8 cellular contexts compared by ENCODE assay signal in the genomic region with DNA sequence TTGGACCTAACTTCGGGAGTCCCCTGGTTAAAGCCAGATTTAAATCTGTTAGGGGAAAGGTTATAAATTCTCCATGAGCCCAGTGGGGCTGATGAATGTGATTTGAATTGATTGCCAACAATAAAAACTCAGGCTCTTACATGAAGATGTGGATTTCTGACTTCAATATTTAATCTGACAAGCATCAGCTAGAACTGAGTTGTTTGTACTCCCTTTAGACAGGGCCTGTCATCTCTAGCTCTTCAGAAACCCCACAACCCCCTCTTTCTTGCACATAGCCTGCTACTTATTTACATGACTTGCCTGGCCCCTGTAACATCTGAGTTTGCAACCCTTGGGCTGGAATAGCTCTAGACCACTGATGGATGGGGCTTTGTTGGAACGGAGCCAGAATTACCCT.
"Had no signal": no experiment of that assay in that cellular context is flagged by ENCODE, and none has a peak within 500 bp of the region (broad histone marks: within the 10 kb centered on the region; RNA-seq: fewer than 3 reads in every experiment).

No MANE protein-coding gene starts in this region.

- H3K4me3 ChIP-seq: GM23338 had no signal

- H2AFZ ChIP-seq: GM23338 had no signal

- DNase-seq: H9, HCEC 1CT, HFFc6, IMR-90, Kasumi-1, KG1 had no signal

- FAIRE-seq: H1 had no signal

- H3K4me2 ChIP-seq: GM23338 had no signal
